ENCODE assay signal across 14 cellular contexts in genomic region chr9:80156725-80157124, GRCh38.
DNase-seq lines count a peak whose midpoint lies in the region; ATAC-seq and TF ChIP-seq lines count a peak whose summit lies in the region.
"Had no signal": no experiment of that assay in that cellular context is flagged by ENCODE, and none has a peak within 500 bp of the region (broad histone marks: within the 10 kb centered on the region; RNA-seq: fewer than 3 reads in every experiment).

No MANE protein-coding gene starts in this region.

- TF ChIP-seq CTCF in vagina (IDR thresholded peaks at IDR 0.05) = no peak

- H3K4me1 Mint-ChIP-seq in stimulated activated memory B cell treated with anti-CD40 and anti-IgM and Interleukin-4, amounts not matched to agents 10 μg/mL and 1 μg/mL and 100 μg/mL, for 72 hours = peaks cover 40% of the 10 kb centered on the region

- H3K4me1 ChIP-seq in effector memory CD4-positive, alpha-beta T cell (ENCODE audit: control insufficient read depth, insufficient read depth, low read length, poor library complexity, severe bottlenecking) = no peaks in the 10 kb centered on the region
- H3K4me1 ChIP-seq in vagina = peaks cover 21% of the 10 kb centered on the region
- H3K4me1 ChIP-seq: gastrocnemius medialis had no signal

- DNase-seq in DMS53 (lab: John Stamatoyannopoulos, UW) (peak; percentile 16), DMS53 treated with DMSO at 0.1 percent for 48 hours (lab: John Stamatoyannopoulos, UW; ENCODE audit: unreplicated experiment) (no peak), NCI-H128 (lab: John Stamatoyannopoulos, UW; ENCODE audit: unreplicated experiment) (no peak), vagina (ENCODE audit: extremely low spot score in 2 of 2) (no peak)
- no peak for DNase-seq in effector memory CD4-positive, alpha-beta T cell
- DNase-seq: activated gamma-delta T cell, gastrocnemius medialis, PC-9 had no signal

- H3K27me3 Mint-ChIP-seq in stimulated activated memory B cell treated with anti-CD40 and anti-IgM and Interleukin-4, amounts not matched to agents 10 μg/mL and 1 μg/mL and 100 μg/mL, for 72 hours = no peaks in the 10 kb centered on the region

- ATAC-seq in HG02623 (IDR thresholded peaks at IDR 0.05; ENCODE audit: unreplicated experiment) (peak; percentile 67), HG03521 (IDR thresholded peaks at IDR 0.05; ENCODE audit: unreplicated experiment) (peak; percentile 59)
- peak; percentile 84 for ATAC-seq in stimulated activated memory B cell treated with anti-CD40 and anti-IgM and Interleukin-4, amounts not matched to agents 10 μg/mL and 1 μg/mL and 100 μg/mL, for 72 hours
- ATAC-seq: gastrocnemius medialis, HCT116 had no signal

- no peak overlapping the region for H3K27ac ChIP-seq in effector memory CD4-positive, alpha-beta T cell (ENCODE audit: insufficient read depth, low read length, poor library complexity, severe bottlenecking)
- H3K27ac ChIP-seq in vagina = no peak overlapping the region
- H3K27ac ChIP-seq: 22Rv1, gastrocnemius medialis, PC-9 had no signal

- no peak for TF ChIP-seq POLR2A in vagina (IDR thresholded peaks at IDR 0.05)

- intact Hi-C loops in vagina (cut with DNase I) = no loop called here

- H3K27ac Mint-ChIP-seq in stimulated activated memory B cell treated with anti-CD40 and anti-IgM and Interleukin-4, amounts not matched to agents 10 μg/mL and 1 μg/mL and 100 μg/mL, for 72 hours = peak overlapping the region; percentile 82

- H3K4me3 Mint-ChIP-seq in stimulated activated memory B cell treated with anti-CD40 and anti-IgM and Interleukin-4, amounts not matched to agents 10 μg/mL and 1 μg/mL and 100 μg/mL, for 72 hours = peak overlapping the region; percentile 28

- peaks cover 12% of the 10 kb centered on the region for H3K9me3 Mint-ChIP-seq in stimulated activated memory B cell treated with anti-CD40 and anti-IgM and Interleukin-4, amounts not matched to agents 10 μg/mL and 1 μg/mL and 100 μg/mL, for 72 hours

- H3K27me3 ChIP-seq in effector memory CD4-positive, alpha-beta T cell (replicated peaks; ENCODE audit: control insufficient read depth, insufficient read depth, low read length, poor library complexity, severe bottlenecking) = no peaks in the 10 kb centered on the region
- H3K27me3 ChIP-seq in vagina = no peaks in the 10 kb centered on the region
- H3K27me3 ChIP-seq: gastrocnemius medialis had no signal

- H3K4me3 ChIP-seq in effector memory CD4-positive, alpha-beta T cell (ENCODE audit: insufficient read depth, low read depth, low read length, poor library complexity, severe bottlenecking) = no peak overlapping the region
- H3K4me3 ChIP-seq in vagina = no peak overlapping the region
- H3K4me3 ChIP-seq: gastrocnemius medialis, lung, PC-9 had no signal

- H3K36me3 Mint-ChIP-seq in stimulated activated memory B cell treated with anti-CD40 and anti-IgM and Interleukin-4, amounts not matched to agents 10 μg/mL and 1 μg/mL and 100 μg/mL, for 72 hours = peaks cover 7% of the 10 kb centered on the region

- H3K9me3 ChIP-seq in effector memory CD4-positive, alpha-beta T cell (ENCODE audit: control insufficient read depth, low read length) = no peaks in the 10 kb centered on the region
- H3K9me3 ChIP-seq in vagina = no peaks in the 10 kb centered on the region
- H3K9me3 ChIP-seq: gastrocnemius medialis had no signal

- H3K36me3 ChIP-seq in effector memory CD4-positive, alpha-beta T cell (ENCODE audit: control insufficient read depth, insufficient read depth, low read length) = no peaks in the 10 kb centered on the region
- H3K36me3 ChIP-seq in vagina = no peaks in the 10 kb centered on the region
- H3K36me3 ChIP-seq: gastrocnemius medialis had no signal
